Comparison of ENCODE assay signal across 31 cellular contexts in the genomic region with DNA sequence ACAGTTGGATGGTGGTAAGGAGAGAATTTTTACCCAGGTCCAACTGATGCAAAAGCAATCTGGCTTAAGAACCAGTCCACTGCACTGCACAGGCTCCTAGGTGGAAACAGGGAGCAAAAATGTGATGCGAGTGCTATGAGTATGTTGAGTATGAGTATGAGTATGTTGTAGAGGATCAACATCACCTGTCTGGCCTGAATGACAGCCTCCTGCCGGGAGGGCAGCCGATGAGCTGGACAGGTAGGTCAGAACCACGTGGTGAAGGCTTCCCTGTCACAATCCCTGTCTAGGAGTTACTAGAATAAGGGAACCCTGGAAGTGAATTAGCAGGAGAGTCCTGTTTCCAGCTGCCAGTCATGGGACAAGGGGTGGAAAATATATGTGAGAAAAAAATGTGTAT.
"Had no signal": no experiment of that assay in that cellular context is flagged by ENCODE, and none has a peak within 500 bp of the region (broad histone marks: within the 10 kb centered on the region; RNA-seq: fewer than 3 reads in every experiment).

No MANE protein-coding gene starts in this region.

- H3K27ac Mint-ChIP-seq: activated B cell treated with CpG ODN at 0.5 μM for 24 hours; activated CD4-positive, alpha-beta memory T cell treated with anti-CD3 and anti-CD28 coated beads, Interleukin-2, amount 10 ng/mL, durations not matched to agents 7 days and 5 days; activated CD4-positive, alpha-beta T cell treated with anti-CD3 and anti-CD28 coated beads, Interleukin-2, amount 10 ng/mL, durations not matched to agents 7 days and 5 days; activated naive CD4-positive, alpha-beta T cell treated with anti-CD3 and anti-CD28 coated beads, Interleukin-2, amount 10 ng/mL, durations not matched to agents 7 days and 5 days; activated naive CD4-positive, alpha-beta T cell treated with anti-CD3 and anti-CD28 coated beads, Interleukin-2, amount 50 U/mL, for 72 hours; activated naive CD8-positive, alpha-beta T cell treated with anti-CD3 and anti-CD28 coated beads, Interleukin-2, amount 10 ng/mL, durations not matched to agents 7 days and 5 days; activated T-cell treated with anti-CD3 and anti-CD28 coated beads, Interleukin-2, amount 50 U/mL, for 24 hours; activated T-cell treated with anti-CD3 and anti-CD28 coated beads, Interleukin-2, amount 50 U/mL, for 72 hours; brain; T-helper 17 cell; T-helper 2 cell treated with Interferon-gamma antibody and Interleukin-4, amounts not matched to agents 5 μg/mL and 100 μg/mL, for 36 hours had no signal

- ATAC-seq: activated CD4-positive, CD25-positive, alpha-beta regulatory T cell treated with anti-CD3 and anti-CD28 coated beads, Interleukin-2, amount 50 U/mL, for 24 hours; activated naive CD4-positive, alpha-beta T cell treated with anti-CD3 and anti-CD28 coated beads, Interleukin-2, amount 50 U/mL, for 72 hours; activated T-cell treated with anti-CD3 and anti-CD28 coated beads, Interleukin-2, amount 50 U/mL, for 72 hours; foreskin keratinocyte; gastrocnemius medialis; heart left ventricle; T-helper 17 cell had no signal

- H3K27me3 ChIP-seq: ascending aorta, breast epithelium, cardiac muscle cell, colonic mucosa, foreskin keratinocyte had no signal

- H3K27ac ChIP-seq: ascending aorta, breast epithelium, cardiac muscle cell, colonic mucosa, esophagus muscularis mucosa, foreskin keratinocyte, gastrocnemius medialis, heart left ventricle, WERI-Rb-1 had no signal

- H3K4me1 ChIP-seq: ascending aorta, breast epithelium, colonic mucosa, esophagus muscularis mucosa, foreskin keratinocyte, gastrocnemius medialis, heart left ventricle had no signal

- H3K9me3 ChIP-seq: ascending aorta, breast epithelium, colonic mucosa, gastrocnemius medialis had no signal

- H3K9me3 Mint-ChIP-seq: activated naive CD8-positive, alpha-beta T cell treated with anti-CD3 and anti-CD28 coated beads, Interleukin-2, amount 10 ng/mL, durations not matched to agents 7 days and 5 days had no signal

- H3K4me1 Mint-ChIP-seq: activated CD4-positive, alpha-beta T cell treated with anti-CD3 and anti-CD28 coated beads, Interleukin-2, amount 10 ng/mL, durations not matched to agents 7 days and 5 days; activated naive CD8-positive, alpha-beta T cell treated with anti-CD3 and anti-CD28 coated beads, Interleukin-2, amount 10 ng/mL, durations not matched to agents 7 days and 5 days; brain had no signal

- H3K4me3 ChIP-seq: ascending aorta, breast epithelium, cardiac muscle cell, colonic mucosa, esophagus muscularis mucosa, gastrocnemius medialis, heart left ventricle had no signal

- H3K4me3 Mint-ChIP-seq: activated B cell treated with CpG ODN at 0.5 μM for 24 hours; activated CD4-positive, alpha-beta memory T cell treated with anti-CD3 and anti-CD28 coated beads, Interleukin-2, amount 10 ng/mL, durations not matched to agents 7 days and 5 days; activated CD4-positive, alpha-beta T cell treated with anti-CD3 and anti-CD28 coated beads, Interleukin-2, amount 10 ng/mL, durations not matched to agents 7 days and 5 days; activated naive CD4-positive, alpha-beta T cell treated with anti-CD3 and anti-CD28 coated beads, Interleukin-2, amount 10 ng/mL, durations not matched to agents 7 days and 5 days; activated naive CD8-positive, alpha-beta T cell treated with anti-CD3 and anti-CD28 coated beads, Interleukin-2, amount 10 ng/mL, durations not matched to agents 7 days and 5 days; activated T-cell treated with anti-CD3 and anti-CD28 coated beads, Interleukin-2, amount 50 U/mL, for 24 hours; activated T-cell treated with anti-CD3 and anti-CD28 coated beads, Interleukin-2, amount 50 U/mL, for 72 hours; brain; T-helper 17 cell; T-helper 2 cell treated with Interferon-gamma antibody and Interleukin-4, amounts not matched to agents 5 μg/mL and 100 μg/mL, for 36 hours had no signal

- H3K36me3 Mint-ChIP-seq: brain had no signal

- DNase-seq: activated B cell treated with CpG ODN at 0.5 μM for 24 hours; activated CD4-positive, alpha-beta memory T cell treated with anti-CD3 and anti-CD28 coated beads, Interleukin-2, amount 10 ng/mL, durations not matched to agents 7 days and 5 days; activated CD4-positive, alpha-beta T cell treated with anti-CD3 and anti-CD28 coated beads, Interleukin-2, amount 10 ng/mL, durations not matched to agents 7 days and 5 days; activated CD4-positive, alpha-beta T cell treated with anti-CD3 and anti-CD28 coated beads, Interleukin-2, amount 50 U/mL, for 4 hours; activated CD8-positive, alpha-beta memory T cell treated with anti-CD3 and anti-CD28 coated beads, Interleukin-2, amount 50 U/mL, for 48 hours; activated gamma-delta T cell; activated naive CD4-positive, alpha-beta T cell; activated naive CD4-positive, alpha-beta T cell treated with anti-CD3 and anti-CD28 coated beads, Interleukin-2, amount 10 ng/mL, durations not matched to agents 7 days and 5 days; activated naive CD8-positive, alpha-beta T cell treated with anti-CD3 and anti-CD28 coated beads, Interleukin-2, amount 10 ng/mL, durations not matched to agents 7 days and 5 days; activated T-cell treated with anti-CD3 and anti-CD28 coated beads for 4 hours; activated T-cell treated with anti-CD3 and anti-CD28 coated beads, Interleukin-2, amount 50 U/mL, for 24 hours; activated T-cell treated with anti-CD3 and anti-CD28 coated beads, Interleukin-2, amount 50 U/mL, for 72 hours; central memory CD4-positive, alpha-beta T cell; cerebellar nuclear complex; colonic mucosa; effector CD8-positive, alpha-beta T cell; foreskin keratinocyte; gastrocnemius medialis; glutamatergic neuron; heart left ventricle; T-helper 17 cell; T1000; WERI-Rb-1 had no signal

- H3K36me3 ChIP-seq: ascending aorta, breast epithelium, cardiac muscle cell, colonic mucosa, esophagus muscularis mucosa, gastrocnemius medialis, heart left ventricle, WERI-Rb-1 had no signal
